ENCODE assay signal across 11 cellular contexts in the genomic region with DNA sequence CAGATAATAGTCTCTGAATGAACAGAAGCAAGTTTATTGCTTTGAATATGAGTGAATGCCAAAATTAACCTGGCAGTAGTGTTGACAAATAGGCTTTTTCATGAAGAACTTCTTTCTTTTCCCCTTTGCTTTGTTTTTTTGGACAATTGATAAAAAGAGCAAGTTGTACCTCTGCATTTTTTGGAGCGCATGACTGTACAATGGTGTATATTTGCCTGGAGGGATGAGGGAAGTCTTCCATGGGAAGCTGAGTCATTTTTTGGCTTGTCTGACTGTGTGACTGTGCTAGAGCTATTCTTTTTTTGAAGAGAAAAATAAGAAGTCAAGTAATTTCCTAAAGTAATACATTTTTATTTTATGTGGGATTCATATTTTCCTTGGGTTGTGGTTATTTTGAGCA.
DNase-seq lines count a peak whose midpoint lies in the region; ATAC-seq, FAIRE-seq and TF ChIP-seq lines count a peak whose summit lies in the region.
"Had no signal": no experiment of that assay in that cellular context is flagged by ENCODE, and none has a peak within 500 bp of the region (broad histone marks: within the 10 kb centered on the region; RNA-seq: fewer than 3 reads in every experiment).

No MANE protein-coding gene starts in this region.

- peak; percentile 52 for ATAC-seq in activated T-helper 17 cell treated with anti-CD3 and anti-CD28 coated beads, Interleukin-2, amount 50 U/mL, for 72 hours (replicated peaks)
- ATAC-seq in Right ventricle myocardium superior (ENCODE audit: poor library complexity) = peak; percentile 64
- ATAC-seq in GM19452 (IDR thresholded peaks at IDR 0.05; ENCODE audit: unreplicated experiment) = no peak
- ATAC-seq in HG02938 (IDR thresholded peaks at IDR 0.05; ENCODE audit: unreplicated experiment) = no peak

- H3K4me3 Mint-ChIP-seq in activated T-helper 17 cell treated with anti-CD3 and anti-CD28 coated beads, Interleukin-2, amount 50 U/mL, for 72 hours = no peak overlapping the region
- H3K4me3 Mint-ChIP-seq: IgD-negative memory B cell had no signal

- peaks cover 15% of the 10 kb centered on the region for H3K4me1 Mint-ChIP-seq in activated T-helper 17 cell treated with anti-CD3 and anti-CD28 coated beads, Interleukin-2, amount 50 U/mL, for 72 hours

- H3K9ac ChIP-seq in skeletal muscle satellite cell (ENCODE audit: low read depth, low read length) = peak overlapping the region; percentile 55

- H3K36me3 Mint-ChIP-seq in activated T-helper 17 cell treated with anti-CD3 and anti-CD28 coated beads, Interleukin-2, amount 50 U/mL, for 72 hours (ENCODE audit: low read depth) = peaks cover 53% of the 10 kb centered on the region

- no peaks in the 10 kb centered on the region for H3K27me3 Mint-ChIP-seq in activated T-helper 17 cell treated with anti-CD3 and anti-CD28 coated beads, Interleukin-2, amount 50 U/mL, for 72 hours
- H3K27me3 Mint-ChIP-seq: IgD-negative memory B cell had no signal

- no peaks in the 10 kb centered on the region for H3K9me3 ChIP-seq in skeletal muscle satellite cell (replicated peaks; ENCODE audit: low read length)

- H3K4me2 ChIP-seq in skeletal muscle satellite cell (ENCODE audit: low read length) = peak overlapping the region; percentile 72

- H3K4me1 ChIP-seq in skeletal muscle satellite cell (ENCODE audit: control insufficient read depth, insufficient read depth, low read length) = peaks cover 25% of the 10 kb centered on the region

- no peak overlapping the region for H3K27ac Mint-ChIP-seq in activated T-helper 17 cell treated with anti-CD3 and anti-CD28 coated beads, Interleukin-2, amount 50 U/mL, for 72 hours
- H3K27ac Mint-ChIP-seq: IgD-negative memory B cell had no signal

- peak; percentile 27 for FAIRE-seq in H54 (lab: Jason Lieb, UNC)

- peak overlapping the region; percentile 31 for H3K4me3 ChIP-seq in skeletal muscle satellite cell (ENCODE audit: low read length)

- intact Hi-C loops in Right ventricle myocardium superior (cut with DNase I) = no loop called here

- TF ChIP-seq POLR2A in H54 (IDR thresholded peaks at IDR 0.05; ENCODE audit: low read depth, low read length) = no peak

- no peaks in the 10 kb centered on the region for H3K27me3 ChIP-seq in skeletal muscle satellite cell (ENCODE audit: control insufficient read depth, insufficient read depth, low read length)

- DNase-seq in H54 (ENCODE audit: insufficient read length, low spot score) (no peak), Right ventricle myocardium superior (no peak), SK-N-DZ (ENCODE audit: low spot score) (no peak), cerebellum (ENCODE audit: low spot score) (no peak)
- DNase-seq: OCI-M1, retina had no signal

- no peaks in the 10 kb centered on the region for H3K9me3 Mint-ChIP-seq in activated T-helper 17 cell treated with anti-CD3 and anti-CD28 coated beads, Interleukin-2, amount 50 U/mL, for 72 hours
- H3K9me3 Mint-ChIP-seq: IgD-negative memory B cell had no signal

- H3K36me3 ChIP-seq in skeletal muscle satellite cell (ENCODE audit: insufficient read depth, low read length) = peaks cover 13% of the 10 kb centered on the region

Comparison
In these comparisons a context has a peak if more than half of its experiments do, and no peak if none do; other contexts are left out.
1. ATAC-seq: peak in activated T-helper 17 cell treated with anti-CD3 and anti-CD28 coated beads, Interleukin-2, amount 50 U/mL, for 72 hours (single experiment) and Right ventricle myocardium superior (single experiment); none in GM19452 (single experiment) and HG02938 (single experiment).